8 cellular contexts compared by ENCODE assay signal in the genomic region with DNA sequence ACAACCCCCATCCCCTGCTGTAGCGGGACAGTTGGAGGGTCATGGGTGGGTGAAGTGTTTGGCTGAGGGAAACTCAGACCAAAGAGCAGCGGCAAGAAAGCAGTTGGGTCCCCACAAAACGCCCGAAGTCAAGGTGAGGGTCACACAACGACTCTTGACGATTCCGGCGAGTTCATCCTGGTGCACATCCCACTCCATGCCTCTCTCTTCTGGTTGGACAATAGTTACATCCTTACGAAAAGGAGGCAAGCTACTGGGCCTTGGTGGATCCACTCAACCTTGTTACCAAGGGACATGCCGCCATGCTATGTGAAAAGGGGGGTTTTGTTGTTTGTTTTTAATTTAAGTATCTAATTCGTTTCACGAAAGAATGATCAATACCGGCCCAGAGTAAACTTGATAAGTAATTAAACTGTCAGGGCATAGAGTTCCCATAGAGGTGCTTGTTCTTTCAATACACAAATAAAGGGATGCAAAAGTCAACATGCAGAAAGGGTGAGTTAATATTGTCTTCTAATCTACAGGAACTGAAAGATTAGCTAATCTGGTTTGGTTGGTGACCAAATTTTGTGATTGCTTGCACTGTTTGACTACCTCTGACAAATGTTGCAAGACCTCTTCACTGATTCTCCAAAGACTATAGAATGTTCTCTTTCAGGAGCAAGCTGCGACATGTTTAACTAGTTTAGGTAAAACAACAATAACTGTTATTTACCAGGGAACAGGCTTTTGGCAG. TPM values are rescaled to one million over a fixed set of nuclear protein-coding genes. Genes with fewer than 3 reads are reported as not detected.
DNase-seq lines count a peak whose midpoint lies in the region; ATAC-seq, FAIRE-seq and TF ChIP-seq lines count a peak whose summit lies in the region.

No MANE protein-coding gene starts in this region.

- peaks cover 0 to 2% of the 10 kb centered on the region in 2 donors for H3K27me3 Mint-ChIP-seq in CD4-positive, alpha-beta memory T cell

- peak in 1 of 5 donors; percentile 1 for DNase-seq in CD4-positive, alpha-beta memory T cell
- peak; percentile 25 for DNase-seq in epidermal melanocyte (ENCODE audit: insufficient read length, low spot score)
- DNase-seq in RCC 7860 (ENCODE audit: low spot score): no peak

- no peak for FAIRE-seq in RCC 7860 (lab: Jason Lieb, UNC)

- H2AFZ ChIP-seq in SU-DHL-6 (ENCODE audit: low read depth, low read length, severe bottlenecking): peak overlapping the region; percentile 93

- TF ChIP-seq CTCF in SU-DHL-6 (IDR thresholded peaks at IDR 0.05; ENCODE audit: insufficient read depth, low read length, poor library complexity, severe bottlenecking): no peak

- H4K20me1 ChIP-seq in SU-DHL-6 (ENCODE audit: low read depth, low read length): no peaks in the 10 kb centered on the region

- POLR2A ChIA-PET in CD4-positive, alpha-beta memory T cell (lab: Charles Lee; ENCODE audit: partially characterized antibody): interaction anchor here (1.2 to 3.7 kb wide), 2 partner anchors 9 to 168 kb away, joined by 3 to 21 read pairs; a partner anchor contains a TSS

- H3K9me3 Mint-ChIP-seq in CD4-positive, alpha-beta memory T cell: peaks cover 0 to 2% (median under 1%) of the 10 kb centered on the region in 8 donors

- H3K4me2 ChIP-seq in SU-DHL-6 (ENCODE audit: low read depth, low read length, poor library complexity, severe bottlenecking): peak overlapping the region; percentile 91

- H3K4me3 Mint-ChIP-seq in CD4-positive, alpha-beta memory T cell: peak overlapping the region; percentile 92 to 100 (median 96)

- H3K79me2 ChIP-seq in SU-DHL-6 (ENCODE audit: insufficient read depth, low read length): peaks cover 27% of the 10 kb centered on the region

- peaks cover 26% of the 10 kb centered on the region for H3K4me1 ChIP-seq in CD4-positive, alpha-beta memory T cell (ENCODE audit: insufficient read depth, low read length)
- peaks cover 24% of the 10 kb centered on the region for H3K4me1 ChIP-seq in muscle layer of colon (ENCODE audit: insufficient read depth, low read length)

- peaks cover 29 to 46% (median 37%) of the 10 kb centered on the region in 4 donors for H3K4me1 Mint-ChIP-seq in CD4-positive, alpha-beta memory T cell

- ATAC-seq in HG02943 (IDR thresholded peaks at IDR 0.05; ENCODE audit: low read depth, unreplicated experiment): peak; percentile 5
- no peak for ATAC-seq in HG03159 (IDR thresholded peaks at IDR 0.05; ENCODE audit: unreplicated experiment)
- ATAC-seq in HG02852 (IDR thresholded peaks at IDR 0.05; ENCODE audit: unreplicated experiment): no peak

- H3K9me2 ChIP-seq in SU-DHL-6 (replicated peaks; ENCODE audit: insufficient read depth, low read length): no peaks in the 10 kb centered on the region

- CTCF ChIA-PET in CD4-positive, alpha-beta memory T cell (lab: Charles Lee; ENCODE audit: partially characterized antibody): no interaction called here

- H3K27ac Mint-ChIP-seq in CD4-positive, alpha-beta memory T cell: peak overlapping the region; percentile 89 to 96 (median 95)

- H3K36me3 Mint-ChIP-seq in CD4-positive, alpha-beta memory T cell: peaks cover 32 to 44% of the 10 kb centered on the region in 2 donors

- H3K9me3 ChIP-seq in CD4-positive, alpha-beta memory T cell (ENCODE audit: control insufficient read depth in 1 of 2, low read length in 2 of 2): no peaks in the 10 kb centered on the region
- H3K9me3 ChIP-seq in SU-DHL-6 (ENCODE audit: insufficient read depth, low read length): no peaks in the 10 kb centered on the region
- no peaks in the 10 kb centered on the region for H3K9me3 ChIP-seq in muscle layer of colon (ENCODE audit: low read length)

- peaks cover 4% of the 10 kb centered on the region; the same call in 1 of the 2 replicates for H3F3A ChIP-seq in SU-DHL-6 (ENCODE audit: insufficient read depth)

- H3K9ac ChIP-seq in SU-DHL-6 (ENCODE audit: low read length) (peak overlapping the region; percentile 77), muscle layer of colon (ENCODE audit: low read length) (peak overlapping the region; percentile 91)

- intact Hi-C loops in CD4-positive, alpha-beta memory T cell (cut with micrococcal nuclease): loop anchor here (1.0 to 5.0 kb wide), 4 partner anchors 169 to 494 kb away; a partner anchor contains a TSS

- H3K36me3 ChIP-seq in CD4-positive, alpha-beta memory T cell (ENCODE audit: insufficient read depth, low read length): peaks cover 11% of the 10 kb centered on the region
- H3K36me3 ChIP-seq in SU-DHL-6 (ENCODE audit: low read length): peaks cover 16% of the 10 kb centered on the region
- peaks cover 4% of the 10 kb centered on the region for H3K36me3 ChIP-seq in muscle layer of colon (ENCODE audit: insufficient read depth, low read length)

- no peaks in the 10 kb centered on the region for H3K27me3 ChIP-seq in CD4-positive, alpha-beta memory T cell (ENCODE audit: insufficient read depth, low read length)
- H3K27me3 ChIP-seq in SU-DHL-6 (ENCODE audit: low read length) (no peaks in the 10 kb centered on the region), muscle layer of colon (ENCODE audit: control insufficient read depth in 1 of 2, insufficient read depth in 2 of 2, low read length in 2 of 2) (no peaks in the 10 kb centered on the region)

- peak overlapping the region; percentile 67 for H3K27ac ChIP-seq in CD4-positive, alpha-beta memory T cell (ENCODE audit: low read depth, low read length)
- peak overlapping the region; percentile 28; the same call in 1 of the 2 replicates for H3K27ac ChIP-seq in SU-DHL-6 (ENCODE audit: low read depth, low read length)
- peak overlapping the region; percentile 92 for H3K27ac ChIP-seq in muscle layer of colon (ENCODE audit: low read depth, low read length)

- peak overlapping the region; percentile 88 for H3K4me3 ChIP-seq in CD4-positive, alpha-beta memory T cell (ENCODE audit: low read length in 2 of 2)
- H3K4me3 ChIP-seq in SU-DHL-6 (ENCODE audit: insufficient read depth, low read length, poor library complexity, severe bottlenecking) (peak overlapping the region; percentile 62), muscle layer of colon (ENCODE audit: low read depth in 1 of 2, low read length in 2 of 2) (peak overlapping the region; percentile 95 to 96)

RNA-seq across cellular contexts. Expression of a gene that starts 0.7 kb away (rescaled TPM):
- total RNA-seq in CD4-positive, alpha-beta memory T cell: 10 to 100 TPM; 33.1 to 37.7 TPM
- 10 to 100 TPM; 32.8 to 41.0 TPM for polyA plus RNA-seq in CD4-positive, alpha-beta memory T cell

Comparison
In these comparisons a context has a peak if more than half of its experiments do, and no peak if none do; other contexts are left out.
1. H3K27ac ChIP-seq: peak in every context shown above with its lines; median percentile 92 in muscle layer of colon; 67 in CD4-positive, alpha-beta memory T cell; 28 in SU-DHL-6.